ENCODE assay signal across 8 cellular contexts in genomic region chr10:104351919-104352318, GRCh38. TPM values are rescaled to one million over a fixed set of nuclear protein-coding genes. Genes with fewer than 3 reads are reported as not detected.
DNase-seq lines count a peak whose midpoint lies in the region; ATAC-seq and TF ChIP-seq lines count a peak whose summit lies in the region.

No MANE protein-coding gene starts in this region.

- H3K9me3 Mint-ChIP-seq in activated T-cell treated with anti-CD3 and anti-CD28 coated beads, Interleukin-2, amount 50 U/mL, for 24 hours: no peaks in the 10 kb centered on the region
- no peaks in the 10 kb centered on the region for H3K9me3 Mint-ChIP-seq in activated naive CD4-positive, alpha-beta T cell treated with anti-CD3 and anti-CD28 coated beads, Interleukin-2, amount 50 U/mL, for 72 hours

- no peak for TF ChIP-seq POLR2A in Peyer's patch (IDR thresholded peaks at IDR 0.05)
- TF ChIP-seq POLR2A in spleen (IDR thresholded peaks at IDR 0.05): no peak

- H3K4me3 ChIP-seq in Peyer's patch: no peak overlapping the region
- peak overlapping the region in 2 of 8 donors; percentile 16 to 69 for H3K4me3 ChIP-seq in spleen

- ATAC-seq in HG03108 (IDR thresholded peaks at IDR 0.05; ENCODE audit: unreplicated experiment) (peak; percentile 16), GM19397 (IDR thresholded peaks at IDR 0.05; ENCODE audit: unreplicated experiment) (no peak)
- no peak for ATAC-seq in activated naive CD4-positive, alpha-beta T cell treated with anti-CD3 and anti-CD28 coated beads, Interleukin-2, amount 50 U/mL, for 72 hours

- no peaks in the 10 kb centered on the region for H3K27me3 Mint-ChIP-seq in activated T-cell treated with anti-CD3 and anti-CD28 coated beads, Interleukin-2, amount 50 U/mL, for 24 hours

- H3K27ac ChIP-seq in Peyer's patch (peak overlapping the region in 3 of 4 donors; percentile 20 to 37 (median 33)), spleen (peak overlapping the region in 7 of 8 donors; percentile 67 to 90 (median 88))

- no peaks in the 10 kb centered on the region for H3K36me3 Mint-ChIP-seq in activated T-cell treated with anti-CD3 and anti-CD28 coated beads, Interleukin-2, amount 50 U/mL, for 24 hours (ENCODE audit: low read depth)
- no peaks in the 10 kb centered on the region for H3K36me3 Mint-ChIP-seq in activated naive CD4-positive, alpha-beta T cell treated with anti-CD3 and anti-CD28 coated beads, Interleukin-2, amount 50 U/mL, for 72 hours

- peaks cover 0 to 21% (median 0%) of the 10 kb centered on the region in 4 donors for H3K4me1 ChIP-seq in Peyer's patch
- H3K4me1 ChIP-seq in spleen: peaks cover 9 to 76% (median 55%) of the 10 kb centered on the region in 6 donors

- no peak for TF ChIP-seq CTCF in Peyer's patch (IDR thresholded peaks at IDR 0.05)
- no peak for TF ChIP-seq CTCF in spleen (IDR thresholded peaks at IDR 0.05 in 8 of 11, conservative IDR thresholded peaks at IDR 0.05 in 3 of 11)

- whole genome bisulfite sequencing in spleen, 5 donors: 77 to 97% (median 83%) methylated on average over 1 of the region's 1 CpG

- no peaks in the 10 kb centered on the region for H3K36me3 ChIP-seq in Peyer's patch
- H3K36me3 ChIP-seq in spleen: no peaks in the 10 kb centered on the region

- H3K4me1 Mint-ChIP-seq in activated T-cell treated with anti-CD3 and anti-CD28 coated beads, Interleukin-2, amount 50 U/mL, for 24 hours (ENCODE audit: low read depth): no peaks in the 10 kb centered on the region

- H3K9me3 ChIP-seq in Peyer's patch (no peaks in the 10 kb centered on the region), spleen (no peaks in the 10 kb centered on the region)

- H3K4me3 Mint-ChIP-seq in activated T-cell treated with anti-CD3 and anti-CD28 coated beads, Interleukin-2, amount 50 U/mL, for 24 hours: peak overlapping the region; percentile 58

- peak overlapping the region; percentile 26 for H3K27ac Mint-ChIP-seq in activated T-cell treated with anti-CD3 and anti-CD28 coated beads, Interleukin-2, amount 50 U/mL, for 24 hours
- H3K27ac Mint-ChIP-seq in activated naive CD4-positive, alpha-beta T cell treated with anti-CD3 and anti-CD28 coated beads, Interleukin-2, amount 50 U/mL, for 72 hours: no peak overlapping the region

- no peak for DNase-seq in activated T-cell treated with anti-CD3 and anti-CD28 coated beads, Interleukin-2, amount 50 U/mL, for 24 hours
- DNase-seq in activated T-cell treated with anti-CD3 and anti-CD28 coated beads, Interleukin-2, amount 50 U/mL, for 48 hours: no peak
- no peak for DNase-seq in Peyer's patch
- no peak for DNase-seq in spleen
- no peak for DNase-seq in ureter (ENCODE audit: low spot score)
- no peak for DNase-seq in activated naive CD4-positive, alpha-beta T cell treated with anti-CD3 and anti-CD28 coated beads, Interleukin-2, amount 50 U/mL, for 72 hours (ENCODE audit: low spot score in 2 of 2)

- H3K27me3 ChIP-seq in Peyer's patch (no peaks in the 10 kb centered on the region), spleen (replicated peaks in 1 of 7) (peaks cover 0 to 3% (median 0%) of the 10 kb centered on the region in 7 donors)

- intact Hi-C loops in spleen (cut with DNase I; ENCODE audit: low total_unique reads): loop anchor here (2.0 kb wide), 1 partner anchor 47 kb away; no protein-coding TSS in a partner anchor

RNA-seq across cellular contexts. Expression of gene CFAP58, which starts 1.7 kb away (rescaled TPM):
- 1 to 10 TPM in 1 of 4 donors, not detected in 3; 2.5 TPM for total RNA-seq in Peyer's patch
- 1 to 10 TPM in 1 of 7 donors, under 1 TPM in 5, not detected in 1; 0.37 to 1.4 (median 0.46) TPM for total RNA-seq in spleen
- under 1 TPM; 0.10 to 0.36 (median 0.15) TPM for polyA plus RNA-seq in spleen
- 0.55 TPM for total RNA-seq in ureter
- total RNA-seq in activated naive CD4-positive, alpha-beta T cell treated with anti-CD3 and anti-CD28 coated beads, Interleukin-2, amount 50 U/mL, for 72 hours: 1 to 10 TPM; 1.3 to 1.5 TPM

RNA-seq across cellular contexts. Expression of gene ITPRIP, which starts 13.7 kb away (rescaled TPM):
- total RNA-seq in Peyer's patch: 1 to 10 TPM; 2.8 to 9.9 (median 7.7) TPM
- total RNA-seq in spleen: 10 to 100 TPM; 21.6 to 37.8 (median 32.3) TPM
- 1 to 10 TPM; 7.2 to 9.5 (median 8.5) TPM for polyA plus RNA-seq in spleen
- total RNA-seq in ureter: 18.3 TPM
- total RNA-seq in activated naive CD4-positive, alpha-beta T cell treated with anti-CD3 and anti-CD28 coated beads, Interleukin-2, amount 50 U/mL, for 72 hours: 10 to 100 TPM; 19.6 to 26.1 TPM
